Comparison of ENCODE assay signal across 9 cellular contexts in genomic region chr15:41790756-41791546, GRCh38. TPM values are rescaled to one million over a fixed set of nuclear protein-coding genes. Genes with fewer than 3 reads are reported as not detected.
A peak's percentile ranks its signal among the peaks of the same experiment; 100 is the strongest.
DNase-seq lines count a peak whose midpoint lies in the region; ATAC-seq and TF ChIP-seq lines count a peak whose summit lies in the region.
"Had no signal": no experiment of that assay in that cellular context is flagged by ENCODE, and none has a peak within 500 bp of the region (broad histone marks: within the 10 kb centered on the region; RNA-seq: fewer than 3 reads in every experiment).

No MANE protein-coding gene starts in this region.

- H3K9me3 ChIP-seq in hepatocyte (ENCODE audit: low read depth) (no peaks in the 10 kb centered on the region), thoracic aorta (no peaks in the 10 kb centered on the region), HAP-1 (no peaks in the 10 kb centered on the region)

- no peak for DNase-seq in activated CD4-positive, alpha-beta T cell treated with anti-CD3 and anti-CD28 coated beads, Interleukin-2, amount 10 ng/mL, durations not matched to agents 7 days and 5 days
- no peak for DNase-seq in activated CD4-positive, alpha-beta T cell treated with anti-CD3 and anti-CD28 coated beads, Interleukin-2, amount 50 U/mL, for 4 hours
- peak; percentile 77 for DNase-seq in hepatocyte (ENCODE audit: low spot score)
- no peak for DNase-seq in thoracic aorta (ENCODE audit: low spot score)
- DNase-seq in HAP-1 (ENCODE audit: low spot score in 2 of 2): no peak
- no peak for DNase-seq in NOMO-1 treated with dmso at 0.1 percent for 144 hours (lab: John Stamatoyannopoulos, UW; ENCODE audit: unreplicated experiment)
- DNase-seq in NCI-H510A treated with DMSO at 0.1 percent for 48 hours (lab: John Stamatoyannopoulos, UW): no peak

- H3K36me3 Mint-ChIP-seq in activated CD4-positive, alpha-beta T cell treated with anti-CD3 and anti-CD28 coated beads, Interleukin-2, amount 10 ng/mL, durations not matched to agents 7 days and 5 days (ENCODE audit: low read depth): no peaks in the 10 kb centered on the region
- H3K36me3 Mint-ChIP-seq in activated T-helper 17 cell treated with anti-CD3 and anti-CD28 coated beads, Interleukin-2, amount 50 U/mL, for 72 hours (ENCODE audit: low read depth): no peaks in the 10 kb centered on the region

- H3K27ac Mint-ChIP-seq in activated CD4-positive, alpha-beta T cell treated with anti-CD3 and anti-CD28 coated beads, Interleukin-2, amount 10 ng/mL, durations not matched to agents 7 days and 5 days: peak overlapping the region; percentile 84
- peak overlapping the region; percentile 55 for H3K27ac Mint-ChIP-seq in activated T-helper 17 cell treated with anti-CD3 and anti-CD28 coated beads, Interleukin-2, amount 50 U/mL, for 72 hours

- H3K4me3 ChIP-seq in hepatocyte: no peak overlapping the region
- no peak overlapping the region for H3K4me3 ChIP-seq in thoracic aorta
- no peak overlapping the region for H3K4me3 ChIP-seq in HAP-1

- H3K79me2 ChIP-seq in hepatocyte: peaks cover 86% of the 10 kb centered on the region

- H3K36me3 ChIP-seq in hepatocyte (replicated peaks; ENCODE audit: insufficient read depth, low read depth) (no peaks in the 10 kb centered on the region), thoracic aorta (no peaks in the 10 kb centered on the region), HAP-1 (replicated peaks) (no peaks in the 10 kb centered on the region)

- peak overlapping the region; percentile 50 for H3K4me3 Mint-ChIP-seq in activated CD4-positive, alpha-beta T cell treated with anti-CD3 and anti-CD28 coated beads, Interleukin-2, amount 10 ng/mL, durations not matched to agents 7 days and 5 days
- peak overlapping the region; percentile 1 for H3K4me3 Mint-ChIP-seq in activated T-helper 17 cell treated with anti-CD3 and anti-CD28 coated beads, Interleukin-2, amount 50 U/mL, for 72 hours

- H3K27me3 Mint-ChIP-seq in activated CD4-positive, alpha-beta T cell treated with anti-CD3 and anti-CD28 coated beads, Interleukin-2, amount 10 ng/mL, durations not matched to agents 7 days and 5 days: no peaks in the 10 kb centered on the region
- no peaks in the 10 kb centered on the region for H3K27me3 Mint-ChIP-seq in activated T-helper 17 cell treated with anti-CD3 and anti-CD28 coated beads, Interleukin-2, amount 50 U/mL, for 72 hours

- peaks cover 53% of the 10 kb centered on the region for H3K4me1 Mint-ChIP-seq in activated CD4-positive, alpha-beta T cell treated with anti-CD3 and anti-CD28 coated beads, Interleukin-2, amount 10 ng/mL, durations not matched to agents 7 days and 5 days
- H3K4me1 Mint-ChIP-seq in activated T-helper 17 cell treated with anti-CD3 and anti-CD28 coated beads, Interleukin-2, amount 50 U/mL, for 72 hours: peaks cover 33% of the 10 kb centered on the region

- POLR2A ChIA-PET in activated CD4-positive, alpha-beta T cell treated with anti-CD3 and anti-CD28 coated beads, Interleukin-2, amount 10 ng/mL, durations not matched to agents 7 days and 5 days (lab: Charles Lee): interaction anchor here (0.7 to 1.0 kb wide), 3 partner anchors 14 to 985 kb away, joined by 3 to 5 read pairs (median 3); no protein-coding TSS in a partner anchor

- no peak overlapping the region for H2AFZ ChIP-seq in hepatocyte

- H3K4me2 ChIP-seq in hepatocyte: peak overlapping the region; percentile 58

- in situ Hi-C loops in HAP-1 (cut with MboI; ENCODE audit: low sequenced_read_pairs): no loop called here

- H3K27me3 ChIP-seq in hepatocyte (no peaks in the 10 kb centered on the region), thoracic aorta (replicated peaks; ENCODE audit: insufficient read depth) (no peaks in the 10 kb centered on the region), HAP-1 (ENCODE audit: low read depth) (no peaks in the 10 kb centered on the region)

- peak overlapping the region; percentile 97 for H3K27ac ChIP-seq in hepatocyte
- H3K27ac ChIP-seq in thoracic aorta: peak overlapping the region; percentile 35 to 61
- H3K27ac ChIP-seq: C4-2B had no signal

- peak; percentile 54 for ATAC-seq in activated T-helper 17 cell treated with anti-CD3 and anti-CD28 coated beads, Interleukin-2, amount 50 U/mL, for 72 hours (replicated peaks)
- peak; percentile 71 for ATAC-seq in thoracic aorta (ENCODE audit: insufficient number of reproducible peaks, low FRiP score, low read depth)

- WGBS in hepatocyte (ENCODE audit: low lambda C conversion rate, missing lambda C conversion rate): 63% methylated on average over 5 of the region's 5 CpGs

- no peaks in the 10 kb centered on the region for H4K20me1 ChIP-seq in hepatocyte (ENCODE audit: insufficient read depth, poor library complexity, severe bottlenecking)

- no peaks in the 10 kb centered on the region for H3K9me3 Mint-ChIP-seq in activated CD4-positive, alpha-beta T cell treated with anti-CD3 and anti-CD28 coated beads, Interleukin-2, amount 10 ng/mL, durations not matched to agents 7 days and 5 days
- H3K9me3 Mint-ChIP-seq in activated T-helper 17 cell treated with anti-CD3 and anti-CD28 coated beads, Interleukin-2, amount 50 U/mL, for 72 hours: no peaks in the 10 kb centered on the region

- H3K4me1 ChIP-seq in hepatocyte (ENCODE audit: insufficient read depth): peaks cover 62% of the 10 kb centered on the region
- H3K4me1 ChIP-seq in thoracic aorta (ENCODE audit: control insufficient read depth in 1 of 2, low read depth in 2 of 2): peaks cover 29 to 45% of the 10 kb centered on the region in 2 donors
- no peaks in the 10 kb centered on the region for H3K4me1 ChIP-seq in HAP-1

- H3K9me2 ChIP-seq in hepatocyte (replicated peaks; ENCODE audit: insufficient read depth): no peaks in the 10 kb centered on the region

- CTCF ChIA-PET in activated CD4-positive, alpha-beta T cell treated with anti-CD3 and anti-CD28 coated beads, Interleukin-2, amount 10 ng/mL, durations not matched to agents 7 days and 5 days (lab: Charles Lee): interaction anchor here (1.3 to 2.0 kb wide), 2 partner anchors 16 to 20 kb away, joined by 5 to 9 read pairs; partner anchors contain the start of gene MAPKBP1

- no peak for TF ChIP-seq CTCF in hepatocyte (IDR thresholded peaks at IDR 0.05; ENCODE audit: poor library complexity)
- no peak for TF ChIP-seq CTCF in thoracic aorta (IDR thresholded peaks at IDR 0.05)

RNA-seq across cellular contexts. Expression of gene MAPKBP1, which starts 16.7 kb away (rescaled TPM):
- 10 to 100 TPM; 29.8 to 31.2 TPM for total RNA-seq in activated CD4-positive, alpha-beta T cell treated with anti-CD3 and anti-CD28 coated beads, Interleukin-2, amount 10 ng/mL, durations not matched to agents 7 days and 5 days
- total RNA-seq in activated T-helper 17 cell treated with anti-CD3 and anti-CD28 coated beads, Interleukin-2, amount 50 U/mL, for 72 hours: 10 to 100 TPM; 33.7 to 45.5 TPM
- total RNA-seq in hepatocyte: 19.9 and 24.5 TPM in 2 replicates
- 18.6 and 19.9 TPM in 2 replicates for polyA plus RNA-seq in hepatocyte
- 10 to 100 TPM; 35.8 to 37.0 TPM for total RNA-seq in thoracic aorta

RNA-seq across cellular contexts. Expression of gene JMJD7, which starts 36.9 kb away (rescaled TPM):
- 10 to 100 TPM; 23.9 to 28.4 TPM for total RNA-seq in activated CD4-positive, alpha-beta T cell treated with anti-CD3 and anti-CD28 coated beads, Interleukin-2, amount 10 ng/mL, durations not matched to agents 7 days and 5 days
- 10 to 100 TPM; 12.0 to 16.6 TPM for total RNA-seq in activated T-helper 17 cell treated with anti-CD3 and anti-CD28 coated beads, Interleukin-2, amount 50 U/mL, for 72 hours
- total RNA-seq in hepatocyte (14.1 and 14.4 TPM in 2 replicates), thoracic aorta (10 to 100 TPM in 1 of 2 donors, 1 to 10 TPM in 1; 1.1 to 11.3 TPM)
- 9.2 and 9.9 TPM in 2 replicates for polyA plus RNA-seq in hepatocyte

RNA-seq across cellular contexts. Expression of gene PLA2G4B, which starts 47.7 kb away (rescaled TPM):
- total RNA-seq in activated CD4-positive, alpha-beta T cell treated with anti-CD3 and anti-CD28 coated beads, Interleukin-2, amount 10 ng/mL, durations not matched to agents 7 days and 5 days: 10 to 100 TPM; 10.5 to 17.0 TPM
- 1 to 10 TPM; 2.7 to 8.3 TPM for total RNA-seq in activated T-helper 17 cell treated with anti-CD3 and anti-CD28 coated beads, Interleukin-2, amount 50 U/mL, for 72 hours
- 2.3 and 2.7 TPM in 2 replicates for total RNA-seq in hepatocyte
- 19.2 and 19.6 TPM in 2 replicates for polyA plus RNA-seq in hepatocyte
- 1 to 10 TPM; 1.9 to 4.0 TPM for total RNA-seq in thoracic aorta
